Comparison of ENCODE assay signal across 1 cellular context in genomic region chr3:148789156-148789555, GRCh38.
TF ChIP-seq lines count a peak whose summit lies in the region.

No MANE protein-coding gene starts in this region.

TF ChIP-seq in H1, 55 proteins besides CTCF, POLR2A, EP300 and RAD21:
- TF ChIP-seq USF2 (IDR thresholded peaks at IDR 0.05; ENCODE audit: low read length): no peak
- no peak for TF ChIP-seq BRCA1 (IDR thresholded peaks at IDR 0.05; ENCODE audit: low read depth, low read length)
- TF ChIP-seq YY1 (IDR thresholded peaks at IDR 0.05; ENCODE audit: low read depth, low read length): no peak
TF ChIP-seq in H1: peak in this region for 0.
